8 cellular contexts compared by ENCODE assay signal in the genomic region with DNA sequence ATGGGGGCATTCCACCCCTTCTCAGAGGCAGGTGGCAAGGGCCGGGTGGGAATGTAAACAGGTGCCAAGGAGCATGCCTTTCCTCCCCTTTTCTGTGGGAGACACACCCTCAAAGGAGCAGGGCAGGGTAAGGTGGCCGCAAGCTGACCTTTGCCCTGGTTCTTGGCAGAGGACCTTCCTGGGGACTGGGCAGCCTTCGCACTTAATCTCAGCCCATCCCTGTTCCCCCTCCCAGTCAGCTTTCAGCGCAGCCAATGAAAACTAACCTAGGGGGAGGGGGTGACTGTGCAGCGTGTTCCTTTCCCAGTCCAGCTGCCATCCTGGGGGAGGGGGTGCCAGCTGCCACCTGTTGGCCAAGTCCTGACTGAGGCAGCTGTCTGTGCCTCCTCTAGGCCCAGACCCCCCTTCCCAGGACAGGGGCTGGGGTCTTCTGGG. TPM values are rescaled to one million over a fixed set of nuclear protein-coding genes. Genes with fewer than 3 reads are reported as not detected.
DNase-seq lines count a peak whose midpoint lies in the region; ATAC-seq and TF ChIP-seq lines count a peak whose summit lies in the region.

No MANE protein-coding gene starts in this region.

- peaks cover 64% of the 10 kb centered on the region for H3K79me2 ChIP-seq in PC-9 (ENCODE audit: low read depth)

- no peak overlapping the region for H2AFZ ChIP-seq in PC-9

- no peaks in the 10 kb centered on the region for H3K9me3 ChIP-seq in PC-9 (ENCODE audit: insufficient read depth, low read depth)

- H3K27me3 ChIP-seq in PC-9 (ENCODE audit: insufficient read depth, low read depth), result no peaks in the 10 kb centered on the region

- peaks cover 88% of the 10 kb centered on the region for H3F3A ChIP-seq in PC-9 (ENCODE audit: insufficient read depth, low read depth)

- no peak for TF ChIP-seq CTCF in PC-9 (conservative IDR thresholded peaks at IDR 0.05)
- TF ChIP-seq CTCF in lower leg skin (IDR thresholded peaks at IDR 0.05), result no peak

- WGBS in lower leg skin, 2 donors, result 33 to 47% methylated on average over 5 of the region's 5 CpGs

- H3K9me2 ChIP-seq in PC-9 (ENCODE audit: insufficient read depth), result no peaks in the 10 kb centered on the region

- H3K36me3 ChIP-seq in PC-9 (ENCODE audit: low read depth), result peaks cover 29% of the 10 kb centered on the region

- CTCF ChIA-PET in PC-9 (lab: Charles Lee), result interaction anchor here (1.2 to 2.7 kb wide), 2 partner anchors 18 to 20 kb away, joined by 5 to 47 read pairs; partner anchors contain the start of genes NEK8 and TLCD1

- ATAC-seq in esophagus mucosa, result peak; percentile 0
- no peak for ATAC-seq in HG03565 (IDR thresholded peaks at IDR 0.05; ENCODE audit: unreplicated experiment)
- ATAC-seq in GM18502 (IDR thresholded peaks at IDR 0.05; ENCODE audit: poor library complexity, unreplicated experiment), result no peak

- H4K20me1 ChIP-seq in PC-9 (ENCODE audit: insufficient read depth), result peaks cover 43% of the 10 kb centered on the region

- POLR2A ChIA-PET in PC-9 (lab: Charles Lee; ENCODE audit: unreplicated experiment), result interaction anchor here (0.5 to 1.3 kb wide), 7 partner anchors 18 to 535 kb away, joined by 3 to 33 read pairs (median 3); partner anchors contain the start of genes NEK8 and RPL23A

- H3K4me3 ChIP-seq in PC-9 (peak overlapping the region; percentile 97), lower leg skin (ENCODE audit: low read depth, poor library complexity, severe bottlenecking) (no peak overlapping the region)

- intact Hi-C loops in PC-9 (cut with micrococcal nuclease; ENCODE audit: unreplicated experiment) (loop anchor here (5.0 kb wide), 1 partner anchor 206 kb away; the partner anchor contains the start of gene PHF12), posterior cingulate gyrus (cut with DNase I) (no loop called here), lower leg skin (cut with DNase I; ENCODE audit: low total_unique reads) (no loop called here)

- peak overlapping the region; percentile 96 for H3K27ac ChIP-seq in PC-9

- no TSS peak for BruUV-seq in PC-9 (replicated peaks; lab: Mats Ljungman, UMichigan)

- H3K4me2 ChIP-seq in PC-9, result peak overlapping the region; percentile 90

- no peak for TF ChIP-seq POLR2A in lower leg skin (IDR thresholded peaks at IDR 0.05)

- DNase-seq in NCI-H1436 (lab: John Stamatoyannopoulos, UW), result peak; percentile 11
- no peak for DNase-seq in NCI-H1436 treated with DMSO at 0.1 percent for 48 hours (lab: John Stamatoyannopoulos, UW)
- DNase-seq in PC-9, result peak; percentile 93 to 95
- peak in 7 of 10 donors; percentile 55 to 95 (median 70) for DNase-seq in posterior cingulate gyrus
- no peak for DNase-seq in lower leg skin (ENCODE audit: low spot score in 2 of 2)

- peaks cover 56% of the 10 kb centered on the region for H3K4me1 ChIP-seq in PC-9 (replicated peaks; ENCODE audit: insufficient read depth)

RNA-seq across cellular contexts. Expression of gene TRAF4, which starts 2.8 kb away (rescaled TPM):
- total RNA-seq in PC-9 (2021), result 159 and 169 TPM in 2 replicates
- total RNA-seq in esophagus mucosa, result 41.6 TPM
- 10 to 100 TPM; 11.0 to 30.9 (median 21.8) TPM for total RNA-seq in lower leg skin

RNA-seq across cellular contexts. Expression of gene NEK8, which starts 18.0 kb away (rescaled TPM):
- total RNA-seq in PC-9 (2021) (11.5 and 12.1 TPM in 2 replicates), esophagus mucosa (3.9 TPM), lower leg skin (1 to 10 TPM; 2.1 to 9.5 (median 4.4) TPM)

RNA-seq across cellular contexts. Expression of gene TLCD1, which starts 20.6 kb away (rescaled TPM):
- total RNA-seq in PC-9 (2021) (14.7 and 19.4 TPM in 2 replicates), esophagus mucosa (14.7 TPM), lower leg skin (10 to 100 TPM in 3 of 4 donors, 1 to 10 TPM in 1; 9.4 to 33.6 (median 23.5) TPM)

RNA-seq across cellular contexts. Expression of gene RPL23A, which starts 26.8 kb away (rescaled TPM):
- 1,474 and 1,510 TPM in 2 replicates for total RNA-seq in PC-9 (2021)
- 1,336 TPM for total RNA-seq in esophagus mucosa
- total RNA-seq in lower leg skin, result 100 to 1,000 TPM; 538 to 966 (median 735) TPM

RNA-seq across cellular contexts. Expression of gene RAB34, which starts 29.0 kb away (rescaled TPM):
- total RNA-seq in PC-9 (2021) (161 and 174 TPM in 2 replicates), esophagus mucosa (34.2 TPM), lower leg skin (100 to 1,000 TPM in 2 of 4 donors, 10 to 100 TPM in 2; 76.6 to 138 (median 103) TPM)

Comparison
In these comparisons a context has a peak if more than half of its experiments do, and no peak if none do; other contexts are left out.
1. DNase-seq: peak in NCI-H1436 (single experiment), PC-9 (2 of 2) and posterior cingulate gyrus (7 of 10); none in NCI-H1436 treated with DMSO at 0.1 percent for 48 hours (single experiment) and lower leg skin (0 of 2).